11 cellular contexts compared by ENCODE assay signal in the genomic region with DNA sequence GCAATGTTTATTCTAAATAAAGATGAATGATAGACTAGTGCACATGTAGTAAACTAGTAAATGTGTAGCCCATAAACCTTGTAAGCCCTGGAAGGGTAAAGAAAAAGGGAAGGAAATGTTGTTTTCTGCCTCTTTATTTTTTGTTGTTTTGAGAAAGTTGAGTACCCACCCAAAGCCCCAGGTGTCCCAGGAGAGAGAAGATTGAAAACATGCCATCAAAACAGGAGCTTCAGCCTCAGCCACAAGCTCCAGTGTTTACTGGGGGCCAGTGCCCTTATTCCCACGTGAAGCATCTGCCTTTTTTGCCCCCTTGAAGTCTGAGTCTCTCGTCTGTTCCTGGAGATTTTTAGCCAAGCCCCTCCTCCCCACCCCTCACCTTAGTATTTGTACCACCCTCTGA.
"Had no signal": no experiment of that assay in that cellular context is flagged by ENCODE, and none has a peak within 500 bp of the region (broad histone marks: within the 10 kb centered on the region; RNA-seq: fewer than 3 reads in every experiment).

No MANE protein-coding gene starts in this region.

- H3K9me3 ChIP-seq: heart left ventricle, psoas muscle, thyroid gland, uterus had no signal

- DNase-seq: activated CD4-positive, CD25-positive, alpha-beta regulatory T cell treated with anti-CD3 and anti-CD28 coated beads, Interleukin-2, amount 50 U/mL, for 72 hours; activated effector memory CD4-positive, alpha-beta T cell treated with anti-CD3 and anti-CD28 coated beads, Interleukin-2, amount 50 U/mL, for 16 hours; activated T-cell treated with anti-CD3 and anti-CD28 coated beads for 4 hours; heart left ventricle; nephron progenitor cell; psoas muscle; thyroid gland; uterus had no signal

- ATAC-seq: heart left ventricle, left lobe of liver, psoas muscle, sciatic nerve had no signal

- H3K4me3 ChIP-seq: heart left ventricle, psoas muscle, thyroid gland, uterus had no signal

- H3K27ac ChIP-seq: heart left ventricle, psoas muscle, thyroid gland, uterus had no signal

- H3K4me3 Mint-ChIP-seq: nephron progenitor cell; T-helper 2 cell treated with Interferon-gamma antibody and Interleukin-4, amounts not matched to agents 5 μg/mL and 100 μg/mL, for 36 hours had no signal

- H3K36me3 ChIP-seq: heart left ventricle, thyroid gland, uterus had no signal

- H3K9me3 Mint-ChIP-seq: nephron progenitor cell; T-helper 2 cell treated with Interferon-gamma antibody and Interleukin-4, amounts not matched to agents 5 μg/mL and 100 μg/mL, for 36 hours had no signal

- H3K27ac Mint-ChIP-seq: nephron progenitor cell; T-helper 2 cell treated with Interferon-gamma antibody and Interleukin-4, amounts not matched to agents 5 μg/mL and 100 μg/mL, for 36 hours had no signal
